1 cellular context compared by ENCODE assay signal in genomic region chr1:160083968-160084770, GRCh38.
A peak's percentile ranks its signal among the peaks of the same experiment; 100 is the strongest.
TF ChIP-seq lines count a peak whose summit lies in the region.

No MANE protein-coding gene starts in this region.

TF ChIP-seq in HepG2, 621 proteins besides CTCF, POLR2A, EP300 and RAD21:
- TF ChIP-seq SP5 (CRISPR knock-in tag; IDR thresholded peaks at IDR 0.05; ENCODE audit: borderline replicate concordance, low read depth) = no peak
- TF ChIP-seq ZNF263 (CRISPR knock-in tag; IDR thresholded peaks at IDR 0.05) = peak; percentile 65
- TF ChIP-seq, protein P1, sequence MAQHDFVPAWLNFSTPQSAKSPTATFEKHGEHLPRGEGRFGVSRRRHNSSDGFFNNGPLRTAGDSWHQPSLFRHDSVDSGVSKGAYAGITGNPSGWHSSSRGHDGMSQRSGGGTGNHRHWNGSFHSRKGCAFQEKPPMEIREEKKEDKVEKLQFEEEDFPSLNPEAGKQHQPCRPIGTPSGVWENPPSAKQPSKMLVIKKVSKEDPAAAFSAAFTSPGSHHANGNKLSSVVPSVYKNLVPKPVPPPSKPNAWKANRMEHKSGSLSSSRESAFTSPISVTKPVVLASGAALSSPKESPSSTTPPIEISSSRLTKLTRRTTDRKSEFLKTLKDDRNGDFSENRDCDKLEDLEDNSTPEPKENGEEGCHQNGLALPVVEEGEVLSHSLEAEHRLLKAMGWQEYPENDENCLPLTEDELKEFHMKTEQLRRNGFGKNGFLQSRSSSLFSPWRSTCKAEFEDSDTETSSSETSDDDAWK (CRISPR knock-in tag; IDR thresholded peaks at IDR 0.05) = no peak
- no peak for TF ChIP-seq ZSCAN20 (CRISPR knock-in tag; IDR thresholded peaks at IDR 0.05; ENCODE audit: borderline replicate concordance)
- peak; percentile 78; the same call in 1 of the 2 replicates for TF ChIP-seq ZNF205 (CRISPR knock-in tag; IDR thresholded peaks at IDR 0.05)
- no peak for TF ChIP-seq ZNF121 (CRISPR knock-in tag; IDR thresholded peaks at IDR 0.05)
- TF ChIP-seq ZNF557 (CRISPR knock-in tag; IDR thresholded peaks at IDR 0.05) = no peak
- 0 out of 2 replicates have a peak, but pooled peaks have one; percentile 42 for TF ChIP-seq POGZ (CRISPR knock-in tag; IDR thresholded peaks at IDR 0.05)
- peak; percentile 86 for TF ChIP-seq HOXA3 (CRISPR knock-in tag; IDR thresholded peaks at IDR 0.05)
- no peak for TF ChIP-seq CEBPB (IDR thresholded peaks at IDR 0.05; ENCODE audit: borderline replicate concordance, low read depth, low read length)
- no peak for TF ChIP-seq ESRRA (CRISPR knock-in tag; IDR thresholded peaks at IDR 0.05; ENCODE audit: low read depth)
- no peak for TF ChIP-seq JDP2 (CRISPR knock-in tag; IDR thresholded peaks at IDR 0.05; ENCODE audit: borderline replicate concordance)
- TF ChIP-seq ZNF784 (CRISPR knock-in tag; IDR thresholded peaks at IDR 0.05; ENCODE audit: borderline replicate concordance) = no peak
- TF ChIP-seq, protein P2, sequence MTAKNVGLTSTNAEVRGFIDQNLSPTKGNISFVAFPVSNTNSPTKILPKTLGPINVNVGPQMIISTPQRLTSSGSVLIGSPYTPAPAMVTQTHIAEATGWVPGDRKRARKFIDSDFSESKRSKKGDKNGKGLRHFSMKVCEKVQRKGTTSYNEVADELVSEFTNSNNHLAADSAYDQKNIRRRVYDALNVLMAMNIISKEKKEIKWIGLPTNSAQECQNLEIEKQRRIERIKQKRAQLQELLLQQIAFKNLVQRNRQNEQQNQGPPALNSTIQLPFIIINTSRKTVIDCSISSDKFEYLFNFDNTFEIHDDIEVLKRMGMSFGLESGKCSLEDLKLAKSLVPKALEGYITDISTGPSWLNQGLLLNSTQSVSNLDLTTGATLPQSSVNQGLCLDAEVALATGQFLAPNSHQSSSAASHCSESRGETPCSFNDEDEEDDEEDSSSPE (CRISPR knock-in tag; IDR thresholded peaks at IDR 0.05) = no peak
- TF ChIP-seq, protein P3, sequence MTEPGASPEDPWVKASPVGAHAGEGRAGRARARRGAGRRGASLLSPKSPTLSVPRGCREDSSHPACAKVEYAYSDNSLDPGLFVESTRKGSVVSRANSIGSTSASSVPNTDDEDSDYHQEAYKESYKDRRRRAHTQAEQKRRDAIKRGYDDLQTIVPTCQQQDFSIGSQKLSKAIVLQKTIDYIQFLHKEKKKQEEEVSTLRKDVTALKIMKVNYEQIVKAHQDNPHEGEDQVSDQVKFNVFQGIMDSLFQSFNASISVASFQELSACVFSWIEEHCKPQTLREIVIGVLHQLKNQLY (CRISPR knock-in tag; IDR thresholded peaks at IDR 0.05) = no peak
- peak; percentile 100 for TF ChIP-seq ZBTB33 (CRISPR knock-in tag; IDR thresholded peaks at IDR 0.05)
- no peak for TF ChIP-seq MED8 (CRISPR knock-in tag; IDR thresholded peaks at IDR 0.05; ENCODE audit: insufficient replicate concordance)
- no peak for TF ChIP-seq GATA4 (IDR thresholded peaks at IDR 0.05; ENCODE audit: borderline replicate concordance, low read depth)
- TF ChIP-seq ASH2L (IDR thresholded peaks at IDR 0.05; ENCODE audit: insufficient read length, low read depth, low read length) = no peak
- TF ChIP-seq JUNB (CRISPR knock-in tag; IDR thresholded peaks at IDR 0.05; ENCODE audit: borderline replicate concordance) = no peak
- TF ChIP-seq ZBTB8A (CRISPR knock-in tag; IDR thresholded peaks at IDR 0.05; ENCODE audit: borderline replicate concordance, low read depth) = no peak
- TF ChIP-seq HCFC1 (IDR thresholded peaks at IDR 0.05; ENCODE audit: low read depth, low read length) = no peak
- TF ChIP-seq ZBTB38 (CRISPR knock-in tag; IDR thresholded peaks at IDR 0.05) = peak; percentile 72; the same call in 1 of the 2 replicates
- TF ChIP-seq ZNF839 (CRISPR knock-in tag; IDR thresholded peaks at IDR 0.05; ENCODE audit: borderline replicate concordance) = no peak
- no peak for TF ChIP-seq RNF2 (conservative IDR thresholded peaks at IDR 0.05; ENCODE audit: low read depth)
- 0 out of 2 replicates have a peak, but pooled peaks have one; percentile 16 for TF ChIP-seq ZNF574 (CRISPR knock-in tag; IDR thresholded peaks at IDR 0.05)
- TF ChIP-seq AGO1 (IDR thresholded peaks at IDR 0.05; ENCODE audit: low read depth, low read length, poor library complexity, severe bottlenecking) = peak; percentile 29
- TF ChIP-seq FOXA1 (IDR thresholded peaks at IDR 0.05) = no peak
- TF ChIP-seq FOXA1 (CRISPR knock-in tag; IDR thresholded peaks at IDR 0.05) = peak; percentile 28; the same call in 1 of the 2 replicates
- TF ChIP-seq, protein P4, sequence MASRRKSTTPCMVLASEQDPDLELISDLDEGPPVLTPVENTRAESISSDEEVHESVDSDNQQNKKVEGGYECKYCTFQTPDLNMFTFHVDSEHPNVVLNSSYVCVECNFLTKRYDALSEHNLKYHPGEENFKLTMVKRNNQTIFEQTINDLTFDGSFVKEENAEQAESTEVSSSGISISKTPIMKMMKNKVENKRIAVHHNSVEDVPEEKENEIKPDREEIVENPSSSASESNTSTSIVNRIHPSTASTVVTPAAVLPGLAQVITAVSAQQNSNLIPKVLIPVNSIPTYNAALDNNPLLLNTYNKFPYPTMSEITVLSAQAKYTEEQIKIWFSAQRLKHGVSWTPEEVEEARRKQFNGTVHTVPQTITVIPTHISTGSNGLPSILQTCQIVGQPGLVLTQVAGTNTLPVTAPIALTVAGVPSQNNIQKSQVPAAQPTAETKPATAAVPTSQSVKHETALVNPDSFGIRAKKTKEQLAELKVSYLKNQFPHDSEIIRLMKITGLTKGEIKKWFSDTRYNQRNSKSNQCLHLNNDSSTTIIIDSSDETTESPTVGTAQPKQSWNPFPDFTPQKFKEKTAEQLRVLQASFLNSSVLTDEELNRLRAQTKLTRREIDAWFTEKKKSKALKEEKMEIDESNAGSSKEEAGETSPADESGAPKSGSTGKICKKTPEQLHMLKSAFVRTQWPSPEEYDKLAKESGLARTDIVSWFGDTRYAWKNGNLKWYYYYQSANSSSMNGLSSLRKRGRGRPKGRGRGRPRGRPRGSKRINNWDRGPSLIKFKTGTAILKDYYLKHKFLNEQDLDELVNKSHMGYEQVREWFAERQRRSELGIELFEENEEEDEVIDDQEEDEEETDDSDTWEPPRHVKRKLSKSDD (CRISPR knock-in tag; IDR thresholded peaks at IDR 0.05; ENCODE audit: low read depth) = peak; percentile 86
- TF ChIP-seq, protein P5, sequence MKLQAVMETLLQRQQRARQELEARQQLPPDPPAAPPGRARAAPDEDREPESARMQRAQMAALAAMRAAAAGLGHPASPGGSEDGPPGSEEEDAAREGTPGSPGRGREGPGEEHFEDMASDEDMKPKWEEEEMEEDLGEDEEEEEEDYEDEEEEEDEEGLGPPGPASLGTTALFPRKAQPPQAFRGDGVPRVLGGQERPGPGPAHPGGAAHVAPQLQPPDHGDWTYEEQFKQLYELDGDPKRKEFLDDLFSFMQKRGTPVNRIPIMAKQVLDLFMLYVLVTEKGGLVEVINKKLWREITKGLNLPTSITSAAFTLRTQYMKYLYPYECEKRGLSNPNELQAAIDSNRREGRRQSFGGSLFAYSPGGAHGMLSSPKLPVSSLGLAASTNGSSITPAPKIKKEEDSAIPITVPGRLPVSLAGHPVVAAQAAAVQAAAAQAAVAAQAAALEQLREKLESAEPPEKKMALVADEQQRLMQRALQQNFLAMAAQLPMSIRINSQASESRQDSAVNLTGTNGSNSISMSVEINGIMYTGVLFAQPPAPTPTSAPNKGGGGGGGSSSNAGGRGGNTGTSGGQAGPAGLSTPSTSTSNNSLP (IDR thresholded peaks at IDR 0.05; ENCODE audit: low read depth, low read length) = no peak
- TF ChIP-seq ZNF850 (CRISPR knock-in tag; conservative IDR thresholded peaks at IDR 0.05) = no peak
- TF ChIP-seq GATAD2A (CRISPR knock-in tag; IDR thresholded peaks at IDR 0.05) = no peak
- TF ChIP-seq STAG1 (CRISPR knock-in tag; IDR thresholded peaks at IDR 0.05) = peak; percentile 48
- TF ChIP-seq ZMYM4 (CRISPR knock-in tag; IDR thresholded peaks at IDR 0.05) = peak; percentile 25; the same call in 1 of the 2 replicates
- TF ChIP-seq, protein P6, sequence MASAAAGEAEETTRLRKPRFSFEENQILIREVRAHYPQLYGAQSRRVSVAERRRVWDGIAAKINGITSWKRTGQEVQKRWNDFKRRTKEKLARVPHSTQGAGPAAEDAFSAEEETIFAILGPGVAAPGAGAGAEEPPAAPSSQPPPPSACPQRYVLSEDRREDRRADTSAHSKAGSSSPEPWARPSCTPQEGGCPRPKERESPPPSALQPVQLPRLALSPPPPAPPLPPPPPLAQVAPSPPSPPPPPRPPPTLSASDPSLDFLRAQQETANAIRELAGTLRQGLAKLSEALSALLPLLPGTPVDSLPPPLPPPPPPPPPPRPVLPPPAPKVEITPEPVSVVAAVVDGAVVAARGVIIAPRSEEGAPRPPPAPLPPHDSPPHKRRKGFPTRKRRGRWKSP (CRISPR knock-in tag; IDR thresholded peaks at IDR 0.05) = no peak
- TF ChIP-seq ZNF558 (CRISPR knock-in tag; IDR thresholded peaks at IDR 0.05; ENCODE audit: borderline replicate concordance) = no peak
